In the genomic region with DNA sequence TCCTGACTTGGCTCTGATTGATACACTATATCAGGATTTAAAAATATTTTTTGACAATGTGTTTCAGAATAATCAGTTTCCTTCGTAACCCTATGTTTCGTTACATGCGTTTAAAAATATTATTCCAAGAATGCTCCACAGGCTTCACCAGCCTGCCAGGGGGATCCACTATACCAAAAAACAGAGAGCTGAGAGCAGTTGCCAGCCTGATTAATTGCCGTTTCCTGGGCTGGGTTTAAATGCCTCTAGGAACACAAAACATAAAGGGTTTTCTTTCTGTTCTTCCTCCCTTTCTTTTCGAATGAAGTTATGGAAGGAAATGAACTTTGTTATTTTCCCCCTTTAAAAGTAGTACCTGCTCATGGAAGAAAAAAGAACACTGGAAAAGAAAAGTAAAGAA, we compare ENCODE assay signal across 8 cellular contexts. TPM values are rescaled to one million over a fixed set of nuclear protein-coding genes. Genes with fewer than 3 reads are reported as not detected.
DNase-seq lines count a peak whose midpoint lies in the region; ATAC-seq, FAIRE-seq and TF ChIP-seq lines count a peak whose summit lies in the region.

No MANE protein-coding gene starts in this region.

- H3K27me3 ChIP-seq in esophagus squamous epithelium: no peaks in the 10 kb centered on the region
- H3K27me3 ChIP-seq in rectal smooth muscle tissue (ENCODE audit: control insufficient read depth, insufficient read depth, low read length): no peaks in the 10 kb centered on the region
- no peaks in the 10 kb centered on the region for H3K27me3 ChIP-seq in WERI-Rb-1 (ENCODE audit: insufficient read depth, low read depth, severe bottlenecking)

- peak; percentile 14 for FAIRE-seq in GM19239 (lab: Jason Lieb, UNC)

- 43 to 58% methylated on average over 5 of the region's 5 CpGs for WGBS in esophagus squamous epithelium, 2 donors

- peak overlapping the region; percentile 73 for H3K4me3 ChIP-seq in SK-N-MC
- peak overlapping the region in 3 of 4 donors; percentile 25 to 58 (median 30) for H3K4me3 ChIP-seq in esophagus squamous epithelium
- peak overlapping the region; percentile 53 for H3K4me3 ChIP-seq in rectal smooth muscle tissue (ENCODE audit: low read length)
- H3K4me3 ChIP-seq in WERI-Rb-1 (ENCODE audit: low read depth, low read length): no peak overlapping the region

- TF ChIP-seq POLR2A in esophagus squamous epithelium (IDR thresholded peaks at IDR 0.05): no peak

- H3K36me3 ChIP-seq in SK-N-MC (ENCODE audit: insufficient read depth, low read length) (no peaks in the 10 kb centered on the region), esophagus squamous epithelium (no peaks in the 10 kb centered on the region), rectal smooth muscle tissue (ENCODE audit: control insufficient read depth, insufficient read depth, low read length) (no peaks in the 10 kb centered on the region), WERI-Rb-1 (no peaks in the 10 kb centered on the region)

- H3K9ac ChIP-seq in SK-N-MC (ENCODE audit: insufficient read length): peak overlapping the region; percentile 54
- H3K9ac ChIP-seq in rectal smooth muscle tissue (ENCODE audit: low read length): no peak overlapping the region

- H3K9me3 ChIP-seq in SK-N-MC (ENCODE audit: low read depth, low read length): no peaks in the 10 kb centered on the region
- no peaks in the 10 kb centered on the region for H3K9me3 ChIP-seq in esophagus squamous epithelium
- H3K9me3 ChIP-seq in WERI-Rb-1 (ENCODE audit: severe bottlenecking): no peaks in the 10 kb centered on the region

- H3K4me1 ChIP-seq in esophagus squamous epithelium: peaks cover 18 to 68% (median 38%) of the 10 kb centered on the region in 3 donors
- peaks cover 29% of the 10 kb centered on the region for H3K4me1 ChIP-seq in rectal smooth muscle tissue (ENCODE audit: control insufficient read depth, insufficient read depth, low read length)

- intact Hi-C loops in esophagus squamous epithelium (cut with DNase I): no loop called here

- H3K27ac ChIP-seq in SK-N-MC (peak overlapping the region; percentile 84), esophagus squamous epithelium (peak overlapping the region; percentile 72 to 90 (median 88)), rectal smooth muscle tissue (ENCODE audit: low read depth, low read length) (peak overlapping the region; percentile 67), WERI-Rb-1 (no peak overlapping the region)

- TF ChIP-seq CTCF in esophagus squamous epithelium (IDR thresholded peaks at IDR 0.05) (no peak), WERI-Rb-1 (IDR thresholded peaks at IDR 0.05; ENCODE audit: low read depth, low read length) (no peak)

- DNase-seq in GM19239 (ENCODE audit: insufficient read length, low spot score) (no peak), SK-N-MC (ENCODE audit: low read depth, low spot score) (no peak), esophagus squamous epithelium (lab: John Stamatoyannopoulos, UW) (no peak), amniotic stem cell (lab: John Stamatoyannopoulos, UW) (no peak), WERI-Rb-1 (no peak)

- ATAC-seq in HG03439 (IDR thresholded peaks at IDR 0.05; ENCODE audit: unreplicated experiment) (no peak), HG03045 (IDR thresholded peaks at IDR 0.05; ENCODE audit: unreplicated experiment) (no peak)

RNA-seq across cellular contexts. Expression of gene LRRFIP1, which starts 47.9 kb away (rescaled TPM):
- total RNA-seq in esophagus squamous epithelium: 100 to 1,000 TPM in 2 of 4 donors, 10 to 100 TPM in 2; 84.9 to 152 (median 120) TPM
